Comparison of ENCODE assay signal across 8 cellular contexts in the genomic region with DNA sequence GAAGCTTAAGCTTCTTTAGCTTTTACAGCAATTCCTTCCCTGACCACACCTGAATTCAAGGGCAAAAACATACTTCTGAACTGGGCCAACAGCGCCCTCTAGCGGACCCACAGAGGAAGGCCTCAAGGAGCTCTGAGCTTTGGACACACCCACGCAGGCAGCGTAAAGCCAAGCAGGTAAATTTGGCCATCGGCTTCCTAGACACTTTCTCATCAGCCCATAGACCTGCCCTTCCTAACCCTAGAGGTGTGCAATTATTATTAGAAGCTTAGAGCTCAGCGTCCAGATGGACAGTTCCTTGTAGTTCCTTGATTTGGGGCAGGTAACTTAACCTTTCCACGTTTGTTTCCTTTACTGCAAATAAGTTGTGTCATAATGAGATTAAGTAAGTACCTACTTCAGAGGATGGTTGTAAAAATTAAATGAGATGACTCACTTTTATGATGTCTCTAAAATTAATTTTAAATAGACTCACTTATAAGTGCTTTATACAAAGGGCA. TPM values are rescaled to one million over a fixed set of nuclear protein-coding genes. Genes with fewer than 3 reads are reported as not detected.
DNase-seq lines count a peak whose midpoint lies in the region; ATAC-seq lines count a peak whose summit lies in the region.

No MANE protein-coding gene starts in this region.

- DNase-seq in CD1c-positive myeloid dendritic cell (ENCODE audit: extremely low spot score) (peak; percentile 74), NCI-H748 treated with DMSO at 0.1 percent for 48 hours (lab: John Stamatoyannopoulos, UW) (peak; percentile 77), mucosa of gallbladder (ENCODE audit: low spot score) (peak; percentile 48)
- peak; percentile 64 to 68 for DNase-seq in activated CD4-positive, alpha-beta T cell treated with anti-CD3 and anti-CD28 coated beads, Interleukin-2, amount 50 U/mL, for 4 hours
- peak; percentile 43 for DNase-seq in effector CD8-positive, alpha-beta T cell (lab: John Stamatoyannopoulos, UW)
- DNase-seq in stimulated activated CD8-positive, alpha-beta memory T cell treated with anti-CD3 and anti-CD28 coated beads, Interleukin-7, amount 100 ng/mL, for 24 hours (ENCODE audit: low read depth) = peak; percentile 40

- ATAC-seq in HG02642 (IDR thresholded peaks at IDR 0.05; ENCODE audit: poor library complexity, unreplicated experiment) (peak; percentile 44), HG03439 (IDR thresholded peaks at IDR 0.05; ENCODE audit: unreplicated experiment) (no peak)

RNA-seq across cellular contexts. Expression of gene HMGXB4, which starts 25.7 kb away (rescaled TPM):
- total RNA-seq in mucosa of gallbladder = 15.8 TPM
